ENCODE assay signal across 13 cellular contexts in the genomic region with DNA sequence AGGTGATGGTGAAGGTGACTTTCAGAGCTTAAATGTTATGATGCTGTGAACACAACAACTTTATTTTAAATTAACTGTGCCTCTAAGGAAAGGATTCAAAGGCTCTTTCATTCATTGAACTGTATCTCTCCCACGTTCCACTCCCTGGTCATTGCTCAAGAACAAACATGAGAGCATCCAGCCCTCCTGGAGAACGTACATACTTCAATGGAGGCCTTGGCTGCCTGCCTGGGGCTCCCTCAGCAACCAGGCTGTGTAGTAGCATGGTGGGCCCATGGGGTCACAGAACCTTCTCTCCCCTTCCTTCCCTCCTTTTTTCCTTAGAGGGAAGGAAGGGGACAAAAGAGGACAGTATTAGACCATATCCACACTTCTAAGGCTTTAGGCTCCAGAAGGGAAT.
DNase-seq lines count a peak whose midpoint lies in the region; ATAC-seq and TF ChIP-seq lines count a peak whose summit lies in the region.
"Had no signal": no experiment of that assay in that cellular context is flagged by ENCODE, and none has a peak within 500 bp of the region (broad histone marks: within the 10 kb centered on the region; RNA-seq: fewer than 3 reads in every experiment).

No MANE protein-coding gene starts in this region.

- WGBS in mammary epithelial cell (ENCODE audit: low coverage, missing lambda C conversion rate) = 18% methylated on average over 2 of the region's 2 CpGs

- no peaks in the 10 kb centered on the region for H3K4me1 ChIP-seq in mammary epithelial cell (ENCODE audit: insufficient read depth, low read length)
- no peaks in the 10 kb centered on the region for H3K4me1 ChIP-seq in adipocyte (ENCODE audit: control insufficient read depth, insufficient read depth, low read length)

- no peaks in the 10 kb centered on the region for H4K20me1 ChIP-seq in mammary epithelial cell (ENCODE audit: insufficient read depth, low read length)

- BruUV-seq in MCF 10A (replicated peaks; lab: Mats Ljungman, UMichigan) (no TSS peak), mammary epithelial cell (replicated peaks; lab: Mats Ljungman, UMichigan) (no TSS peak)

- no peak overlapping the region for H3K4me2 ChIP-seq in mammary epithelial cell (ENCODE audit: insufficient read depth, low read depth, low read length)

- DNase-seq in MCF 10A (ENCODE audit: unreplicated experiment) (peak; percentile 11), mammary epithelial cell (no peak), adipocyte (ENCODE audit: low read depth) (peak; percentile 49), iris pigment epithelial cell (ENCODE audit: low read depth) (peak; percentile 65), midbrain (lab: John Stamatoyannopoulos, UW) (no peak)
- no peak for DNase-seq in activated T-cell treated with anti-CD3 and anti-CD28 coated beads, Interleukin-2, amount 50 U/mL, for 1 hour
- DNase-seq: COR-L47, NCI-H2081, NCI-H510A, NCI-H774 had no signal

- intact Hi-C loops in MCF 10A (cut with micrococcal nuclease) (no loop called here), mammary epithelial cell (cut with micrococcal nuclease) (no loop called here)

- no peak overlapping the region for H3K27ac Mint-ChIP-seq in MCF 10A (ENCODE audit: low read depth, unreplicated experiment)

- no peak overlapping the region for H3K4me3 Mint-ChIP-seq in MCF 10A (ENCODE audit: unreplicated experiment)

- H3K27me3 ChIP-seq in mammary epithelial cell (ENCODE audit: insufficient read depth, low read length) (no peaks in the 10 kb centered on the region), adipocyte (replicated peaks; ENCODE audit: control insufficient read depth, insufficient read depth, low read length) (peaks cover 14% of the 10 kb centered on the region)

- H3K4me3 ChIP-seq in mammary epithelial cell (replicated peaks in 1 of 3; ENCODE audit: insufficient read depth in 1 of 3, low read depth in 2 of 3, low read length in 3 of 3) = no peak overlapping the region
- no peak overlapping the region for H3K4me3 ChIP-seq in adipocyte (ENCODE audit: low read length)

- no peaks in the 10 kb centered on the region for H3K27me3 Mint-ChIP-seq in MCF 10A (ENCODE audit: insufficient read depth, unreplicated experiment)

- CTCF ChIA-PET in MCF 10A (lab: Yijun Ruan, JAX) = interaction anchor here (1.0 kb wide), 2 partner anchors 9 to 1092 kb away, joined by 3 to 4 read pairs; no protein-coding TSS in a partner anchor
- CTCF ChIA-PET in mammary epithelial cell (lab: Charles Lee; ENCODE audit: low non-redundant PET) = no interaction called here

- H3K9me3 ChIP-seq in mammary epithelial cell (replicated peaks; ENCODE audit: insufficient read depth, low read length) (no peaks in the 10 kb centered on the region), adipocyte (ENCODE audit: control insufficient read depth, low read length) (no peaks in the 10 kb centered on the region)

- no peaks in the 10 kb centered on the region for H3K79me2 ChIP-seq in mammary epithelial cell (ENCODE audit: insufficient read depth, low read length)

- no peaks in the 10 kb centered on the region for H3K9me3 Mint-ChIP-seq in MCF 10A (ENCODE audit: unreplicated experiment)

- H3K4me1 Mint-ChIP-seq in MCF 10A (ENCODE audit: insufficient read depth, unreplicated experiment) = no peaks in the 10 kb centered on the region

- in situ Hi-C loops in mammary epithelial cell (cut with MboI; ENCODE audit: low sequenced_read_pairs in 2 of 2) = no loop called here

- TF ChIP-seq CTCF in MCF 10A (IDR thresholded peaks at IDR 0.05; ENCODE audit: unreplicated experiment) = no peak
- no peak for TF ChIP-seq CTCF in mammary epithelial cell (conservative IDR thresholded peaks at IDR 0.05 in 1 of 2, IDR thresholded peaks at IDR 0.05 in 1 of 2; ENCODE audit: extremely low read depth in 1 of 2, insufficient read depth in 1 of 2, low read depth in 1 of 2, low read length in 2 of 2)

- no peaks in the 10 kb centered on the region for H3K36me3 ChIP-seq in mammary epithelial cell (ENCODE audit: insufficient read depth, low read length)
- no peaks in the 10 kb centered on the region for H3K36me3 ChIP-seq in adipocyte (ENCODE audit: control insufficient read depth, insufficient read depth, low read length, severe bottlenecking)

- no peak for ATAC-seq in HG02763 (IDR thresholded peaks at IDR 0.05; ENCODE audit: unreplicated experiment)
- ATAC-seq: HCT116, Panc1 had no signal

- no peak overlapping the region for H3K27ac ChIP-seq in mammary epithelial cell (ENCODE audit: insufficient read depth, low read depth, low read length)

- H3K9ac ChIP-seq in mammary epithelial cell (ENCODE audit: insufficient read depth, low read length) (no peak overlapping the region), adipocyte (ENCODE audit: low read length) (no peak overlapping the region)

- POLR2A ChIA-PET in MCF 10A (lab: Yijun Ruan, JAX) = no interaction called here

- no peaks in the 10 kb centered on the region for H3K36me3 Mint-ChIP-seq in MCF 10A (ENCODE audit: insufficient read depth, unreplicated experiment)

- dilution Hi-C loops in mammary epithelial cell (cut with HindIII; ENCODE audit: low sequenced_read_pairs) = no loop called here

- H2AFZ ChIP-seq in mammary epithelial cell (ENCODE audit: low read depth, low read length) = no peak overlapping the region

Comparison
In these comparisons a context has a peak if more than half of its experiments do, and no peak if none do; other contexts are left out.
1. DNase-seq: peak in MCF 10A (single experiment), adipocyte (single experiment) and iris pigment epithelial cell (single experiment); none in mammary epithelial cell (single experiment), midbrain (single experiment) and activated T-cell treated with anti-CD3 and anti-CD28 coated beads, Interleukin-2, amount 50 U/mL, for 1 hour (single experiment).